ENCODE assay signal across 22 cellular contexts in the genomic region with DNA sequence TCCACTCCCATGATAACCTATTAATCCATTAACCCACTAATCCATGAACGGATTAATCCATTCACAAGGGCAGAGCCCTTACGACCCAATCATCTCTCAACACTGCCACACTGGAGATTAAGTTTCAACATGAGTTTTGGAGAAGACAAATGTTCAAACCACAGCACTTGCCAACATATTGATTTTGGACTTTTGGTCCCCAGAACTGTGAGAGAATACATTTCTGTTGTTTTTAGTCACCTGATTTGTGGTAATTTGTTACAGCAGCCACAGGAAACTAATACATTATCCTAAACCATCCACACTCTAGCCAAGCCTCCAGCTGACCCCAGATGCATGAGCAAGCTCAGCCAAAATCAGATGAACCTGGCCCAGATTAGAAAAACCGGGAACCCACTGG.
"Had no signal": no experiment of that assay in that cellular context is flagged by ENCODE, and none has a peak within 500 bp of the region (broad histone marks: within the 10 kb centered on the region; RNA-seq: fewer than 3 reads in every experiment).

No MANE protein-coding gene starts in this region.

- H3K27ac Mint-ChIP-seq: naive B cell; nephron; stimulated activated naive B cell treated with anti-CD40 and anti-IgM and Interleukin-4, amounts not matched to agents 10 μg/mL and 1 μg/mL and 100 μg/mL, for 72 hours; stimulated activated naive CD8-positive, alpha-beta T cell treated with anti-CD3 and anti-CD28 coated beads, Interleukin-15, amount 100 ng/mL, for 72 hours had no signal

- H3K9me3 Mint-ChIP-seq: naive B cell; nephron; stimulated activated naive B cell treated with anti-CD40 and anti-IgM and Interleukin-4, amounts not matched to agents 10 μg/mL and 1 μg/mL and 100 μg/mL, for 72 hours; stimulated activated naive CD8-positive, alpha-beta T cell treated with anti-CD3 and anti-CD28 coated beads, Interleukin-15, amount 100 ng/mL, for 72 hours had no signal

- H3K27me3 ChIP-seq: dorsolateral prefrontal cortex, heart right ventricle, left lung, sigmoid colon had no signal

- H3K9ac ChIP-seq: parathyroid adenoma had no signal

- H3K4me3 Mint-ChIP-seq: naive B cell; nephron; stimulated activated naive B cell treated with anti-CD40 and anti-IgM and Interleukin-4, amounts not matched to agents 10 μg/mL and 1 μg/mL and 100 μg/mL, for 72 hours; stimulated activated naive CD8-positive, alpha-beta T cell treated with anti-CD3 and anti-CD28 coated beads, Interleukin-15, amount 100 ng/mL, for 72 hours had no signal

- H3K4me1 ChIP-seq: parathyroid adenoma, prostate gland had no signal

- H3K9me3 ChIP-seq: heart right ventricle, left lung, prostate gland, sigmoid colon, thoracic aorta had no signal

- DNase-seq: cortex of kidney; dorsolateral prefrontal cortex; effector CD8-positive, alpha-beta T cell; heart right ventricle; islet precursor cell; left lung; mesendoderm; naive B cell; occipital lobe; retina; sigmoid colon; stimulated activated CD4-positive, alpha-beta T cell treated with anti-CD3 and anti-CD28 coated beads, Interleukin-2, amount 100 ng/mL, for 24 hours; stimulated activated CD4-positive, alpha-beta T cell treated with anti-CD3 and anti-CD28 coated beads, Interleukin-4, amount 100 ng/mL, for 4 hours; stimulated activated naive B cell treated with anti-CD40 and anti-IgM and Interleukin-4, amounts not matched to agents 10 μg/mL and 1 μg/mL and 100 μg/mL, for 72 hours; stimulated activated naive CD8-positive, alpha-beta T cell treated with anti-CD3 and anti-CD28 coated beads, Interleukin-15, amount 100 ng/mL, for 72 hours; trophoblast cell had no signal

- H3K4me3 ChIP-seq: dorsolateral prefrontal cortex, heart right ventricle, left lung, lung, prostate gland, sigmoid colon, skin epidermis, thoracic aorta had no signal

- H3K27me3 Mint-ChIP-seq: naive B cell; stimulated activated naive B cell treated with anti-CD40 and anti-IgM and Interleukin-4, amounts not matched to agents 10 μg/mL and 1 μg/mL and 100 μg/mL, for 72 hours; stimulated activated naive CD8-positive, alpha-beta T cell treated with anti-CD3 and anti-CD28 coated beads, Interleukin-15, amount 100 ng/mL, for 72 hours had no signal

- H3K4me1 Mint-ChIP-seq: naive B cell; stimulated activated naive B cell treated with anti-CD40 and anti-IgM and Interleukin-4, amounts not matched to agents 10 μg/mL and 1 μg/mL and 100 μg/mL, for 72 hours; stimulated activated naive CD8-positive, alpha-beta T cell treated with anti-CD3 and anti-CD28 coated beads, Interleukin-15, amount 100 ng/mL, for 72 hours had no signal

- H3K27ac ChIP-seq: dorsolateral prefrontal cortex, left lung, parathyroid adenoma, prostate gland, sigmoid colon, skin epidermis, thoracic aorta had no signal
